13 cellular contexts compared by ENCODE assay signal in the genomic region with DNA sequence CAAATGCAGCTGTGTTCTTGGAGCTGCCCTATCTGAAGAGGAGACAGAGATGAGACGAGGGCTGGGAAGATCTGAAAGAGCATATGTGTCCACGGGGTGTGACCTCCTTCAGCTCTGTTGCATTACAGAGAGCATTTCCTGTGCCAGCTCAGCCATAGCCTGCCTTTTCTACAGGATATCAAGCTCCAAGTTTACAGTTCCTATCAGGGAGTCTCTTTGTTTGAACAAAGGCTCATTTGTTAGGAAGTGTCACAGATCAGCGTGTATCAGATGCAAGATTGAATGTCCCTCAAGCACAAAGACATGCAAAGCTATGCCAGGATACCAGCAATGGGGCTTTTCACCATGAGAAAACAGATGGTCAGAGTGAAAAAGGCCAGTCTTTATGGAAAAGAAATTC.
DNase-seq lines count a peak whose midpoint lies in the region; ATAC-seq, FAIRE-seq and TF ChIP-seq lines count a peak whose summit lies in the region.
"Had no signal": no experiment of that assay in that cellular context is flagged by ENCODE, and none has a peak within 500 bp of the region (broad histone marks: within the 10 kb centered on the region; RNA-seq: fewer than 3 reads in every experiment).

No MANE protein-coding gene starts in this region.

- H3K4me2 ChIP-seq in HepG2 (ENCODE audit: low read depth, low read length), result no peak overlapping the region

- 5 to 9% methylated on average over 3 of the region's 3 CpGs for WGBS in body of pancreas, 2 donors
- WGBS in HepG2 (ENCODE audit: low lambda C conversion rate), result 0% methylated on average over 3 of the region's 3 CpGs

- H2AFZ ChIP-seq in HepG2 (ENCODE audit: low read length), result no peak overlapping the region

- intact Hi-C loops in body of pancreas (cut with DNase I), result no loop called here
- intact Hi-C loops in HepG2 (cut with micrococcal nuclease; ENCODE audit: unreplicated experiment), result no loop called here
- intact Hi-C loops in kidney (cut with DNase I), result no loop called here

- H4K20me1 ChIP-seq in HepG2 (ENCODE audit: insufficient read depth, low read length), result no peaks in the 10 kb centered on the region

- H3K9me3 ChIP-seq in body of pancreas (no peaks in the 10 kb centered on the region), HepG2 (ENCODE audit: low read length) (no peaks in the 10 kb centered on the region), kidney (ENCODE audit: control insufficient read depth in 1 of 2, low read length in 2 of 2) (no peaks in the 10 kb centered on the region)
- H3K9me3 ChIP-seq: right lobe of liver had no signal

- TF ChIP-seq POLR2A in body of pancreas (IDR thresholded peaks at IDR 0.05) (no peak), HepG2 (IDR thresholded peaks at IDR 0.05; ENCODE audit: insufficient read depth in 1 of 2, low read depth in 2 of 2, low read length in 2 of 2) (no peak)

- ATAC-seq in body of pancreas, result peak; percentile 68
- ATAC-seq in HepG2, result peak; percentile 52; the same call in 2 of the 3 replicates
- no peak for ATAC-seq in GM19463 (IDR thresholded peaks at IDR 0.05; ENCODE audit: unreplicated experiment)

- H3K27ac ChIP-seq in body of pancreas (no peak overlapping the region), HepG2 (ENCODE audit: extremely low read length, insufficient read depth, low read length) (no peak overlapping the region), temporal lobe (ENCODE audit: low read depth, low read length) (peak overlapping the region; percentile 64), kidney (ENCODE audit: low read depth in 2 of 2, low read length in 2 of 2) (no peak overlapping the region)
- H3K27ac ChIP-seq: right lobe of liver had no signal

- TF ChIP-seq EP300 in HepG2 (IDR thresholded peaks at IDR 0.05; ENCODE audit: low read depth in 2 of 2, low read length in 2 of 2), result no peak
- TF ChIP-seq EP300 in HepG2 (CRISPR knock-in tag; IDR thresholded peaks at IDR 0.05; ENCODE audit: borderline replicate concordance), result no peak

- no TSS peak for BruUV-seq in HepG2 (replicated peaks; lab: Mats Ljungman, UMichigan)

- in situ Hi-C loops in HepG2 (cut with HindIII; ENCODE audit: extremely low pct_ligation_motif_present, low pct_unique_long_range_greater_than_20kb), result no loop called here

- no peaks in the 10 kb centered on the region for H3K27me3 ChIP-seq in body of pancreas
- no peaks in the 10 kb centered on the region for H3K27me3 ChIP-seq in HepG2 (ENCODE audit: control insufficient read depth in 1 of 2, insufficient read depth in 2 of 2, low read length in 2 of 2)
- H3K27me3 ChIP-seq: right lobe of liver had no signal

- H3K36me3 ChIP-seq in body of pancreas (replicated peaks in 1 of 2; ENCODE audit: insufficient read depth in 1 of 2, low read depth in 2 of 2), result no peaks in the 10 kb centered on the region
- H3K36me3 ChIP-seq in HepG2 (replicated peaks in 1 of 2; ENCODE audit: control insufficient read depth in 1 of 2, insufficient read depth in 2 of 2, low read length in 2 of 2), result no peaks in the 10 kb centered on the region
- H3K36me3 ChIP-seq in kidney (ENCODE audit: control insufficient read depth in 1 of 2, insufficient read depth in 2 of 2, low read length in 2 of 2), result no peaks in the 10 kb centered on the region
- H3K36me3 ChIP-seq: right lobe of liver had no signal

- no peak overlapping the region for H3K4me3 ChIP-seq in body of pancreas
- H3K4me3 ChIP-seq in HepG2 (replicated peaks in 1 of 3; ENCODE audit: insufficient read depth in 1 of 3, low read depth in 2 of 3, low read length in 3 of 3), result no peak overlapping the region
- H3K4me3 ChIP-seq in kidney (ENCODE audit: low read length in 2 of 2), result no peak overlapping the region
- H3K4me3 ChIP-seq: right lobe of liver had no signal

- no peaks in the 10 kb centered on the region for H3K79me2 ChIP-seq in HepG2 (ENCODE audit: insufficient read depth, low read length)

- FAIRE-seq in HepG2 (lab: Jason Lieb, UNC) (no peak), kidney (lab: Jason Lieb, UNC) (no peak)
- FAIRE-seq: A204.1, G401.6 had no signal

- DNase-seq in NCI-H1417 (lab: John Stamatoyannopoulos, UW) (peak in 2 of 3 experiments; percentile 22 to 58), NCI-H1417 treated with DMSO at 0.1 percent for 48 hours (lab: John Stamatoyannopoulos, UW) (no peak), body of pancreas (peak; percentile 14 to 50 (median 24)), HepG2 (ENCODE audit: low spot score) (peak; percentile 0), kidney (no peak)
- DNase-seq in effector CD8-positive, alpha-beta T cell (lab: John Stamatoyannopoulos, UW), result no peak
- DNase-seq: activated CD4-positive, alpha-beta T cell treated with anti-CD3 and anti-CD28 coated beads, Interleukin-2, amount 50 U/mL, for 48 hours; H9; right lobe of liver had no signal

- POLR2A ChIA-PET in HepG2 (lab: Yijun Ruan, JAX), result no interaction called here

- H3K9ac ChIP-seq in HepG2 (ENCODE audit: insufficient read depth, low read depth, low read length) (no peak overlapping the region), kidney (ENCODE audit: low read length in 2 of 2) (no peak overlapping the region)

- no peak for TF ChIP-seq RAD21 in HepG2 (CRISPR knock-in tag; IDR thresholded peaks at IDR 0.05)

- CTCF ChIA-PET in HepG2 (lab: Yijun Ruan, JAX; ENCODE audit: low intra/inter-chr PET ratio, low total read pairs), result no interaction called here

- TF ChIP-seq CTCF in body of pancreas (IDR thresholded peaks at IDR 0.05), result no peak
- TF ChIP-seq CTCF in HepG2 (CRISPR knock-in tag; IDR thresholded peaks at IDR 0.05), result no peak
- no peak for TF ChIP-seq CTCF in kidney (IDR thresholded peaks at IDR 0.05; ENCODE audit: borderline replicate concordance, extremely low read depth, insufficient read depth)

- peaks cover 30% of the 10 kb centered on the region for H3K4me1 ChIP-seq in body of pancreas
- no peaks in the 10 kb centered on the region for H3K4me1 ChIP-seq in HepG2 (ENCODE audit: insufficient read depth, low read length)
- no peaks in the 10 kb centered on the region for H3K4me1 ChIP-seq in kidney (ENCODE audit: control insufficient read depth in 1 of 2, insufficient read depth in 1 of 2, low read depth in 1 of 2, low read length in 2 of 2)
- H3K4me1 ChIP-seq: right lobe of liver had no signal

TF ChIP-seq in HepG2, 621 proteins besides CTCF, POLR2A, EP300 and RAD21:
- TF ChIP-seq RBAK (CRISPR knock-in tag; IDR thresholded peaks at IDR 0.05) (peak; percentile 67; the same call in 1 of the 2 replicates), ZBTB42 (CRISPR knock-in tag; IDR thresholded peaks at IDR 0.05) (no peak)

Comparison
In these comparisons a context has a peak if more than half of its experiments do, and no peak if none do; other contexts are left out.
1. DNase-seq: peak in NCI-H1417 (2 of 3), body of pancreas (4 of 4) and HepG2 (single experiment); none in NCI-H1417 treated with DMSO at 0.1 percent for 48 hours (single experiment), effector CD8-positive, alpha-beta T cell (single experiment) and kidney (single experiment).